In the genomic region with DNA sequence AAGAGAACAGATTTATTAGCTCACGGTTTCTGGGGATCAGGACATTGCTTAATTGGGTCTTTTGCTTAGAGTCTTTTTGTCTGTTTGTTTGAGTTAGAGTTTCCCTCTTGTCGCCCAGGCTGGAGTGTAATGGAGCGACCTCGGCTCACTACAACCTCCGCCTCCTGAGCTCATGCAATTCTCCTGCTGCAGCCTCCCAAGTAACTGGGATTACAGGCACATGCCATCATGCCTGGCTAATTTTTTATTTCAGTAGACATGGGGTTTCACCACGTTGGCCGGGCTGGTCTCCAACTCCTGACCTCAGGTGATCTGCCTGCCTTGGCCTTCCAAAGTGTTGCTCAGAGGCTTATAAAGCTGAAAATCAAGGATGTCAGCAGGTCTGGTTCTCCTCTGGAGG, we compare ENCODE assay signal across 23 cellular contexts. TPM values are rescaled to one million over a fixed set of nuclear protein-coding genes. Genes with fewer than 3 reads are reported as not detected.
DNase-seq lines count a peak whose midpoint lies in the region; ATAC-seq and TF ChIP-seq lines count a peak whose summit lies in the region.
"Had no signal": no experiment of that assay in that cellular context is flagged by ENCODE, and none has a peak within 500 bp of the region (broad histone marks: within the 10 kb centered on the region; RNA-seq: fewer than 3 reads in every experiment).

No MANE protein-coding gene starts in this region.

- H3K9me3 Mint-ChIP-seq in nephron = no peaks in the 10 kb centered on the region
- H3K9me3 Mint-ChIP-seq: CD4-positive, alpha-beta T cell had no signal

- no peaks in the 10 kb centered on the region for H3K79me2 ChIP-seq in hepatocyte

- H3K4me1 ChIP-seq in hepatocyte (ENCODE audit: insufficient read depth) (peaks cover 7% of the 10 kb centered on the region), suprapubic skin (peaks cover 12% of the 10 kb centered on the region)
- H3K4me1 ChIP-seq: BLaER1, Peyer's patch had no signal

- H3K9me2 ChIP-seq in hepatocyte (replicated peaks; ENCODE audit: insufficient read depth) = no peaks in the 10 kb centered on the region

- ATAC-seq in GM21737 (IDR thresholded peaks at IDR 0.05; ENCODE audit: unreplicated experiment) = no peak
- ATAC-seq: GM12878, HCT116 had no signal

- H2AFZ ChIP-seq in hepatocyte = no peak overlapping the region

- DNase-seq in epithelial cell of proximal tubule (ENCODE audit: low read depth) (peak; percentile 12), hepatocyte (ENCODE audit: low spot score) (no peak), suprapubic skin (ENCODE audit: low spot score in 2 of 2) (no peak), GOT3 (lab: John Stamatoyannopoulos, UW) (no peak), GM20000 (ENCODE audit: low spot score) (no peak)
- DNase-seq in stimulated activated CD4-positive, alpha-beta T cell treated with anti-CD3 and anti-CD28 coated beads, Interleukin-12 subunit alpha, Interleukin-12 subunit beta, amount 100 ng/mL, for 4 hours = no peak
- DNase-seq: CD4-positive, alpha-beta T cell; COR-L47; DMS 273 treated with DMSO at 0.1 percent for 48 hours; DND-41; KG1; NCI-H1105; NCI-H146; NCI-H2029; NCI-H524 treated with DMSO at 0.1 percent for 48 hours; NCI-H82; Peyer's patch had no signal

- TF ChIP-seq POLR2A in suprapubic skin (IDR thresholded peaks at IDR 0.05) = no peak

- no peak for TF ChIP-seq EP300 in suprapubic skin (IDR thresholded peaks at IDR 0.05)

- H3K4me3 Mint-ChIP-seq in nephron = no peak overlapping the region
- H3K4me3 Mint-ChIP-seq: CD4-positive, alpha-beta T cell had no signal

- no peak overlapping the region for H3K4me2 ChIP-seq in hepatocyte
- H3K4me2 ChIP-seq: BLaER1 had no signal

- no peaks in the 10 kb centered on the region for H3K36me3 Mint-ChIP-seq in nephron (ENCODE audit: low read depth)

- TF ChIP-seq CTCF in epithelial cell of proximal tubule (conservative IDR thresholded peaks at IDR 0.05; ENCODE audit: low read depth, low read length) (no peak), hepatocyte (IDR thresholded peaks at IDR 0.05; ENCODE audit: poor library complexity) (no peak), nephron (IDR thresholded peaks at IDR 0.05; ENCODE audit: unreplicated experiment in 3 of 3) (no peak), suprapubic skin (IDR thresholded peaks at IDR 0.05) (no peak), GM20000 (IDR thresholded peaks at IDR 0.05; ENCODE audit: extremely low read depth, missing control alignments) (no peak)

- no peaks in the 10 kb centered on the region for H3K36me3 ChIP-seq in hepatocyte (replicated peaks; ENCODE audit: insufficient read depth, low read depth)
- H3K36me3 ChIP-seq in suprapubic skin = no peaks in the 10 kb centered on the region
- H3K36me3 ChIP-seq: BLaER1, Peyer's patch had no signal

- H3K9me3 ChIP-seq in hepatocyte (ENCODE audit: low read depth) = no peaks in the 10 kb centered on the region
- no peaks in the 10 kb centered on the region for H3K9me3 ChIP-seq in suprapubic skin
- H3K9me3 ChIP-seq: BLaER1, Peyer's patch had no signal

- no peaks in the 10 kb centered on the region for H3K27me3 ChIP-seq in hepatocyte
- no peaks in the 10 kb centered on the region for H3K27me3 ChIP-seq in suprapubic skin
- H3K27me3 ChIP-seq: BLaER1, Peyer's patch had no signal

- H3K27ac ChIP-seq in hepatocyte (peak overlapping the region; percentile 23), suprapubic skin (peak overlapping the region; percentile 5)
- H3K27ac ChIP-seq: BLaER1, Peyer's patch had no signal

- no peaks in the 10 kb centered on the region for H4K20me1 ChIP-seq in hepatocyte (ENCODE audit: insufficient read depth, poor library complexity, severe bottlenecking)
- H4K20me1 ChIP-seq: BLaER1 had no signal

- WGBS in hepatocyte (ENCODE audit: low lambda C conversion rate, missing lambda C conversion rate) = 68% methylated on average over 7 of the region's 7 CpGs
- WGBS in suprapubic skin = 65% methylated on average over 7 of the region's 7 CpGs

- H3K4me1 Mint-ChIP-seq in nephron = peaks cover 51% of the 10 kb centered on the region

- H3K27me3 Mint-ChIP-seq in nephron (ENCODE audit: low read depth) = no peaks in the 10 kb centered on the region
- H3K27me3 Mint-ChIP-seq: CD4-positive, alpha-beta T cell had no signal

- H3K4me3 ChIP-seq in epithelial cell of proximal tubule (ENCODE audit: low read depth, low read length) (no peak overlapping the region), hepatocyte (no peak overlapping the region), suprapubic skin (no peak overlapping the region)
- H3K4me3 ChIP-seq: BLaER1, GM12878, Peyer's patch had no signal

- peak overlapping the region; percentile 90 to 94 (median 93) for H3K27ac Mint-ChIP-seq in nephron
- H3K27ac Mint-ChIP-seq: CD4-positive, alpha-beta T cell had no signal

RNA-seq across cellular contexts. Expression of gene GNA14, which starts 30.0 kb away (rescaled TPM):
- total RNA-seq in epithelial cell of proximal tubule (0.12 and 0.14 TPM in 2 replicates), hepatocyte (1.5 and 3.1 TPM in 2 replicates), suprapubic skin (1 to 10 TPM in 2 of 4 donors, under 1 TPM in 2; 0.42 to 4.2 (median 2.0) TPM)
- 1.2 and 3.1 TPM in 2 replicates for polyA plus RNA-seq in hepatocyte
- total RNA-seq: CD4-positive, alpha-beta T cell; OCI-LY7 had no signal
- polyA plus RNA-seq: GM12878 had no signal
